In the genomic region with DNA sequence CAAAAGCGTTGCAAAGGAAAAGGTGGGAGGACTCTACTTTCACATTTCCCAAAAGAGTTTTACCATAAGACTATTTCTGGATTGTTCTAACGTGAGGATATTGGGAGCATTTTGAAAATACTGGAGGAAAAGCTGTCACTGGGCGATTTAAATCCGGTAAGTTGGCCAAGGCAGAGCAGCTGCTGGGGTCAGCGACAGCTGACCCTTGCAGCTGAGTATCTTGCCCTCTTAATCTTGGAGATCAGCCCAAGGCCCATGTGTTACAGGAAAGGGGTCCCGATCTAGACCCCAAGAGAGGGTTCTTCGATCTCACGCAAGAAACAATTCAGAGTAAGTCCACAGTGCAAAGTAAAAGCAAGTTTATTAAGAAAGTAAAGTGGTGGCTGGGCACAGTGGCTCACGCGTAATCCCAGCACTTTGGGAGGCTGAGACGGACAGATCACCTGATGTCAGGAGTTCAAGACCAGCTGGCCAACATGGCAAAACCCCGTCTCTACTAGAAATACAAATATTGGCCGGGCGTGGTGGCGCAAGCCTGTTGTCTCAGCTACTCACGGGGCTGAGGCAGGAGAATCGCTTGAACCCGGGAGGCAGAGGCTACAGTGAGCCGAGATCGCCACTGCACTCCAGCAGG, we compare ENCODE assay signal across 1 cellular context.
TF ChIP-seq lines count a peak whose summit lies in the region.

No MANE protein-coding gene starts in this region.

TF ChIP-seq in HCT116, 20 proteins besides CTCF, POLR2A, EP300 and RAD21 (continued from another document):
- TF ChIP-seq, protein P1, sequence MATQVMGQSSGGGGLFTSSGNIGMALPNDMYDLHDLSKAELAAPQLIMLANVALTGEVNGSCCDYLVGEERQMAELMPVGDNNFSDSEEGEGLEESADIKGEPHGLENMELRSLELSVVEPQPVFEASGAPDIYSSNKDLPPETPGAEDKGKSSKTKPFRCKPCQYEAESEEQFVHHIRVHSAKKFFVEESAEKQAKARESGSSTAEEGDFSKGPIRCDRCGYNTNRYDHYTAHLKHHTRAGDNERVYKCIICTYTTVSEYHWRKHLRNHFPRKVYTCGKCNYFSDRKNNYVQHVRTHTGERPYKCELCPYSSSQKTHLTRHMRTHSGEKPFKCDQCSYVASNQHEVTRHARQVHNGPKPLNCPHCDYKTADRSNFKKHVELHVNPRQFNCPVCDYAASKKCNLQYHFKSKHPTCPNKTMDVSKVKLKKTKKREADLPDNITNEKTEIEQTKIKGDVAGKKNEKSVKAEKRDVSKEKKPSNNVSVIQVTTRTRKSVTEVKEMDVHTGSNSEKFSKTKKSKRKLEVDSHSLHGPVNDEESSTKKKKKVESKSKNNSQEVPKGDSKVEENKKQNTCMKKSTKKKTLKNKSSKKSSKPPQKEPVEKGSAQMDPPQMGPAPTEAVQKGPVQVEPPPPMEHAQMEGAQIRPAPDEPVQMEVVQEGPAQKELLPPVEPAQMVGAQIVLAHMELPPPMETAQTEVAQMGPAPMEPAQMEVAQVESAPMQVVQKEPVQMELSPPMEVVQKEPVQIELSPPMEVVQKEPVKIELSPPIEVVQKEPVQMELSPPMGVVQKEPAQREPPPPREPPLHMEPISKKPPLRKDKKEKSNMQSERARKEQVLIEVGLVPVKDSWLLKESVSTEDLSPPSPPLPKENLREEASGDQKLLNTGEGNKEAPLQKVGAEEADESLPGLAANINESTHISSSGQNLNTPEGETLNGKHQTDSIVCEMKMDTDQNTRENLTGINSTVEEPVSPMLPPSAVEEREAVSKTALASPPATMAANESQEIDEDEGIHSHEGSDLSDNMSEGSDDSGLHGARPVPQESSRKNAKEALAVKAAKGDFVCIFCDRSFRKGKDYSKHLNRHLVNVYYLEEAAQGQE (IDR thresholded peaks at IDR 0.05; ENCODE audit: low read depth), result no peak
- TF ChIP-seq JUND (IDR thresholded peaks at IDR 0.05) (no peak), POLR2AphosphoS5 (IDR thresholded peaks at IDR 0.05; ENCODE audit: low read depth, low read length) (no peak), CEBPB (IDR thresholded peaks at IDR 0.05; ENCODE audit: low read depth) (no peak), YY1 (IDR thresholded peaks at IDR 0.05; ENCODE audit: extremely low read depth, insufficient replicate concordance, low read depth, low read length) (no peak)
- TF ChIP-seq, protein P2, sequence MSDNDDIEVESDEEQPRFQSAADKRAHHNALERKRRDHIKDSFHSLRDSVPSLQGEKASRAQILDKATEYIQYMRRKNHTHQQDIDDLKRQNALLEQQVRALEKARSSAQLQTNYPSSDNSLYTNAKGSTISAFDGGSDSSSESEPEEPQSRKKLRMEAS (IDR thresholded peaks at IDR 0.05), result no peak
